ENCODE assay signal across 19 cellular contexts in genomic region chr13:94959616-94960015, GRCh38.
"Had no signal": no experiment of that assay in that cellular context is flagged by ENCODE, and none has a peak within 500 bp of the region (broad histone marks: within the 10 kb centered on the region; RNA-seq: fewer than 3 reads in every experiment).

No MANE protein-coding gene starts in this region.

- H3K9ac ChIP-seq: parathyroid adenoma had no signal

- H3K36me3 ChIP-seq: heart left ventricle, stomach, thoracic aorta, transverse colon had no signal

- H3K9me3 ChIP-seq: heart left ventricle, stomach, thoracic aorta, transverse colon had no signal

- H3K27ac ChIP-seq: foreskin keratinocyte, heart left ventricle, parathyroid adenoma, stomach, thoracic aorta, transverse colon had no signal

- DNase-seq: dermis blood vessel endothelial cell; effector CD4-positive, alpha-beta T cell; endodermal cell; erythroblast; foreskin keratinocyte; heart left ventricle; kidney glomerular epithelial cell; mammary epithelial cell; natural killer cell; right cardiac atrium; small intestine; stimulated activated CD4-positive, alpha-beta T cell treated with anti-CD3 and anti-CD28 coated beads, Interleukin-12 subunit alpha, Interleukin-12 subunit beta, amount 100 ng/mL, for 4 hours; stimulated activated naive CD4-positive, alpha-beta T cell; stomach; transverse colon had no signal

- H3K4me1 ChIP-seq: foreskin keratinocyte, heart left ventricle, parathyroid adenoma, stomach, transverse colon had no signal

- FAIRE-seq: endothelial cell of umbilical vein, islet of Langerhans, small intestine had no signal

- H3K4me3 ChIP-seq: heart left ventricle, stomach, thoracic aorta, transverse colon had no signal

- H2AFZ ChIP-seq: parathyroid adenoma had no signal
